In the genomic region with DNA sequence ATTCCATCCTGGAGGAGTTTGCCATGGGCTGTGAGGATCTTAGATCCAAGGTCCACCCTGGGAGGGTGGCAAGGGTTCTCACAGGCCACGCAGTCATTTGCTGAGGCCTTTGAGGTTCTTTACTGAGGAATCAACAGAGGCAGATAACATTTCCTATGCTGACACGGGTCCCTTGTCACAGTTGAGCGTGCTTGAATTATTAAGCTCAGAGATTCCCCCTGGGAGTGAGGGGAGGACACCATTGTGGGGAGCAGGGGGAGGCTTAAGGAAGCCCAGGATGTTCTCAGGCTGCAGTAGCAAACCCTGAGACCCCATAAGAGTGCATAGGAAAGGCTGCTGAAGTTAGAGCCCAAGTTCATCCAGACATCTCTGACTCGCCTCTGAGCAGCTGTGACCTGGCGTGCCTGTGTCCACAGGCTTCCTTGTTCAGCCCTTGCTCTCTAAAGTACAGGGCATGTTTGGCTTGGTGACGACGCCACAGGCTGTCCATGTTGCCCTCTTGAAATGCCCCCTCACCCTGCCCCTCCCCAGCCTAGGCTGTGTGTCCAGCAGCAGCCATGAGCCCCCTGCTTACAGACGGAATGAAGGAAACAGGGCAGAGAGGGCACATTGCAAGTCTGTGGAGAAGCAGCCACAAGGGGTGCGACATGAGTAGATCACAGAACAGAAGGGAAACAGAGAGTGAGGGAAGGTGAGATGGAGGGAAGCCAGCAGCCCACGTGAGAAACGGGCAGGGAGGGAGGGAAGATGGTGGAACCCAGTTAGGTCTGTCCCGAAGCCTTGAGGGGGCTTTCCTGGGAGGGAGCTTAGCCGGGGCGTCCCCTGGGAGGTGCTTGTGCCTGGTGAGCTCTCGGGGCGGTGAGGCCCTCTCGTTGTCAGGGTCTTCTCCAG, we compare ENCODE assay signal across 8 cellular contexts. TPM values are rescaled to one million over a fixed set of nuclear protein-coding genes. Genes with fewer than 3 reads are reported as not detected.
DNase-seq lines count a peak whose midpoint lies in the region; ATAC-seq and TF ChIP-seq lines count a peak whose summit lies in the region.

No MANE protein-coding gene starts in this region.

- H3K27ac ChIP-seq in BLaER1, result peak overlapping the region; percentile 42; the same call in 1 of the 2 replicates
- peak overlapping the region in 3 of 4 donors; percentile 1 to 39 (median 2) for H3K27ac ChIP-seq in esophagus squamous epithelium
- H3K27ac ChIP-seq in parathyroid adenoma, result no peak overlapping the region

- H3K27me3 ChIP-seq in BLaER1, result no peaks in the 10 kb centered on the region
- no peaks in the 10 kb centered on the region for H3K27me3 ChIP-seq in esophagus squamous epithelium
- no peaks in the 10 kb centered on the region for H3K27me3 ChIP-seq in parathyroid adenoma (ENCODE audit: control insufficient read depth, insufficient read depth, low read length)

- DNase-seq in NCI-H2171 treated with DMSO at 0.1 percent for 48 hours (lab: John Stamatoyannopoulos, UW) (peak; percentile 80), esophagus squamous epithelium (lab: John Stamatoyannopoulos, UW) (no peak), amniotic stem cell (lab: John Stamatoyannopoulos, UW) (no peak), GM19238 (ENCODE audit: insufficient read length, low spot score) (no peak)

- H3K9me3 ChIP-seq in BLaER1, result 0 out of 2 replicates have a peak, but pooled peaks cover 3% of the 10 kb centered on the region
- H3K9me3 ChIP-seq in esophagus squamous epithelium, result no peaks in the 10 kb centered on the region
- no peaks in the 10 kb centered on the region for H3K9me3 ChIP-seq in parathyroid adenoma (ENCODE audit: control insufficient read depth, low read length)

- H2AFZ ChIP-seq in parathyroid adenoma, result peak overlapping the region; percentile 61

- ATAC-seq in GM19324 (IDR thresholded peaks at IDR 0.05; ENCODE audit: low FRiP score, unreplicated experiment), result peak; percentile 18
- ATAC-seq in GM21360 (IDR thresholded peaks at IDR 0.05; ENCODE audit: unreplicated experiment), result no peak

- TF ChIP-seq POLR2A in esophagus squamous epithelium (IDR thresholded peaks at IDR 0.05), result no peak

- TF ChIP-seq CTCF in esophagus squamous epithelium (IDR thresholded peaks at IDR 0.05) (no peak), parathyroid adenoma (IDR thresholded peaks at IDR 0.05) (no peak)

- WGBS in esophagus squamous epithelium, 2 donors, result 19 to 42% methylated on average over 11 to 12 of the region's 17 CpGs

- intact Hi-C loops in esophagus squamous epithelium (cut with DNase I), result no loop called here

- H3K4me3 ChIP-seq in BLaER1, result peak overlapping the region; percentile 61
- peak overlapping the region in 2 of 4 donors; percentile 22 to 49 for H3K4me3 ChIP-seq in esophagus squamous epithelium
- no peak overlapping the region for H3K4me3 ChIP-seq in parathyroid adenoma (ENCODE audit: low read depth, low read length)

- H3K4me1 ChIP-seq in BLaER1 (peaks cover 21% of the 10 kb centered on the region), esophagus squamous epithelium (peaks cover 12 to 60% (median 25%) of the 10 kb centered on the region in 3 donors), parathyroid adenoma (peaks cover 2% of the 10 kb centered on the region)

- H3K9ac ChIP-seq in BLaER1 (peak overlapping the region; percentile 53; the same call in 1 of the 2 replicates), parathyroid adenoma (no peak overlapping the region)

- H4K20me1 ChIP-seq in BLaER1, result no peaks in the 10 kb centered on the region

- H3K79me2 ChIP-seq in parathyroid adenoma, result no peaks in the 10 kb centered on the region

- peak overlapping the region; percentile 94 for H3K4me2 ChIP-seq in BLaER1
- peak overlapping the region; percentile 86 for H3K4me2 ChIP-seq in parathyroid adenoma (ENCODE audit: low read length)

- H3K36me3 ChIP-seq in BLaER1, result peaks cover 33% of the 10 kb centered on the region
- peaks cover 0 to 32% (median 18%) of the 10 kb centered on the region in 3 donors for H3K36me3 ChIP-seq in esophagus squamous epithelium
- H3K36me3 ChIP-seq in parathyroid adenoma (ENCODE audit: control insufficient read depth, insufficient read depth, low read length), result no peaks in the 10 kb centered on the region

RNA-seq across cellular contexts. Expression of gene NAPG, which starts 34.0 kb away (rescaled TPM):
- total RNA-seq in esophagus squamous epithelium, result 10 to 100 TPM; 27.1 to 34.7 (median 31.0) TPM
